Comparison of ENCODE assay signal across 2 cellular contexts in genomic region chr5:178630475-178630930, GRCh38.
TF ChIP-seq lines count a peak whose summit lies in the region.

No MANE protein-coding gene starts in this region.

TF ChIP-seq in HCT116, 20 proteins besides CTCF, POLR2A, EP300 and RAD21 (continued from another document):
- TF ChIP-seq ATF3 (IDR thresholded peaks at IDR 0.05) = no peak
- TF ChIP-seq EGR1 (IDR thresholded peaks at IDR 0.05; ENCODE audit: low read depth) = no peak
- TF ChIP-seq JUND (IDR thresholded peaks at IDR 0.05) = peak; percentile 49
- no peak for TF ChIP-seq ZBTB33 (IDR thresholded peaks at IDR 0.05; ENCODE audit: extremely low read depth, insufficient replicate concordance, low read length)
- no peak; the same call in 1 of the 2 replicates for TF ChIP-seq FOSL1 (IDR thresholded peaks at IDR 0.05; ENCODE audit: low read depth)
- no peak for TF ChIP-seq YY1 (IDR thresholded peaks at IDR 0.05; ENCODE audit: extremely low read depth, insufficient replicate concordance, low read depth, low read length)
- no peak for TF ChIP-seq SIN3A (IDR thresholded peaks at IDR 0.05; ENCODE audit: low read depth)
- TF ChIP-seq REST (IDR thresholded peaks at IDR 0.05; ENCODE audit: low read depth) = no peak
- TF ChIP-seq ZFX (IDR thresholded peaks at IDR 0.05) = no peak
- no peak for TF ChIP-seq EZH2phosphoT487 (IDR thresholded peaks at IDR 0.05; ENCODE audit: borderline replicate concordance)
- no peak for TF ChIP-seq EZH2 (IDR thresholded peaks at IDR 0.05)
- TF ChIP-seq SRF (IDR thresholded peaks at IDR 0.05; ENCODE audit: low read depth) = no peak
- no peak for TF ChIP-seq CBX3 (IDR thresholded peaks at IDR 0.05; ENCODE audit: low read depth)
- TF ChIP-seq ELF1 (IDR thresholded peaks at IDR 0.05; ENCODE audit: borderline replicate concordance, low read depth) = no peak
- no peak for TF ChIP-seq POLR2AphosphoS5 (IDR thresholded peaks at IDR 0.05; ENCODE audit: low read depth, low read length)
- TF ChIP-seq, protein P1, sequence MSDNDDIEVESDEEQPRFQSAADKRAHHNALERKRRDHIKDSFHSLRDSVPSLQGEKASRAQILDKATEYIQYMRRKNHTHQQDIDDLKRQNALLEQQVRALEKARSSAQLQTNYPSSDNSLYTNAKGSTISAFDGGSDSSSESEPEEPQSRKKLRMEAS (IDR thresholded peaks at IDR 0.05) = no peak

TF ChIP-seq in SK-N-SH, 30 proteins besides CTCF, POLR2A, EP300 and RAD21:
- TF ChIP-seq IRF3 (IDR thresholded peaks at IDR 0.05; ENCODE audit: low read depth, low read length) = no peak
